In genomic region chr1:222617367-222617951, GRCh38 we compare ENCODE assay signal across 1 cellular context.
A peak's percentile ranks its signal among the peaks of the same experiment; 100 is the strongest.
TF ChIP-seq lines count a peak whose summit lies in the region.

No MANE protein-coding gene starts in this region.

TF ChIP-seq in HepG2, 621 proteins besides CTCF, POLR2A, EP300 and RAD21 (continued from another document):
- 0 out of 2 replicates have a peak, but pooled peaks have one; percentile 8 for TF ChIP-seq ZNF574 (CRISPR knock-in tag; IDR thresholded peaks at IDR 0.05)
- TF ChIP-seq KAT7 (CRISPR knock-in tag; IDR thresholded peaks at IDR 0.05; ENCODE audit: borderline replicate concordance) = no peak; the same call in 1 of the 2 replicates
- no peak for TF ChIP-seq SOX6 (IDR thresholded peaks at IDR 0.05)
- TF ChIP-seq SOX6 (CRISPR knock-in tag; IDR thresholded peaks at IDR 0.05) = no peak
- TF ChIP-seq BCL6 (CRISPR knock-in tag; IDR thresholded peaks at IDR 0.05) = no peak
- TF ChIP-seq, protein P1, sequence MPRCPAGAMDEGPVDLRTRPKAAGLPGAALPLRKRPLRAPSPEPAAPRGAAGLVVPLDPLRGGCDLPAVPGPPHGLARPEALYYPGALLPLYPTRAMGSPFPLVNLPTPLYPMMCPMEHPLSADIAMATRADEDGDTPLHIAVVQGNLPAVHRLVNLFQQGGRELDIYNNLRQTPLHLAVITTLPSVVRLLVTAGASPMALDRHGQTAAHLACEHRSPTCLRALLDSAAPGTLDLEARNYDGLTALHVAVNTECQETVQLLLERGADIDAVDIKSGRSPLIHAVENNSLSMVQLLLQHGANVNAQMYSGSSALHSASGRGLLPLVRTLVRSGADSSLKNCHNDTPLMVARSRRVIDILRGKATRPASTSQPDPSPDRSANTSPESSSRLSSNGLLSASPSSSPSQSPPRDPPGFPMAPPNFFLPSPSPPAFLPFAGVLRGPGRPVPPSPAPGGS (CRISPR knock-in tag; IDR thresholded peaks at IDR 0.05) = no peak
- TF ChIP-seq XBP1 (CRISPR knock-in tag; IDR thresholded peaks at IDR 0.05) = peak; percentile 94
- no peak for TF ChIP-seq RNF2 (conservative IDR thresholded peaks at IDR 0.05; ENCODE audit: low read depth)
- no peak for TF ChIP-seq FOXA1 (IDR thresholded peaks at IDR 0.05)
- TF ChIP-seq FOXA1 (CRISPR knock-in tag; IDR thresholded peaks at IDR 0.05) = no peak
- no peak for TF ChIP-seq NR2F1 (CRISPR knock-in tag; IDR thresholded peaks at IDR 0.05)
- no peak for TF ChIP-seq ZNF780A (CRISPR knock-in tag; IDR thresholded peaks at IDR 0.05)
- TF ChIP-seq MAX (IDR thresholded peaks at IDR 0.05) = peak; percentile 51
- TF ChIP-seq ZKSCAN1 (IDR thresholded peaks at IDR 0.05; ENCODE audit: low read length) = no peak
- TF ChIP-seq CREM (IDR thresholded peaks at IDR 0.05) = no peak
- no peak for TF ChIP-seq CREM (CRISPR knock-in tag; IDR thresholded peaks at IDR 0.05)
- no peak for TF ChIP-seq ZNF709 (CRISPR knock-in tag; IDR thresholded peaks at IDR 0.05)
- no peak for TF ChIP-seq ZNF570 (CRISPR knock-in tag; IDR thresholded peaks at IDR 0.05; ENCODE audit: borderline replicate concordance)
- TF ChIP-seq GLMP (CRISPR knock-in tag; IDR thresholded peaks at IDR 0.05; ENCODE audit: borderline replicate concordance) = no peak
- TF ChIP-seq, protein P2, sequence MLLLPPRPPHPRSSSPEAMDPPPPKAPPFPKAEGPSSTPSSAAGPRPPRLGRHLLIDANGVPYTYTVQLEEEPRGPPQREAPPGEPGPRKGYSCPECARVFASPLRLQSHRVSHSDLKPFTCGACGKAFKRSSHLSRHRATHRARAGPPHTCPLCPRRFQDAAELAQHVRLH (CRISPR knock-in tag; IDR thresholded peaks at IDR 0.05; ENCODE audit: borderline replicate concordance, low read depth) = 0 out of 2 replicates have a peak, but pooled peaks have one; percentile 15
- TF ChIP-seq MEF2D (CRISPR knock-in tag; IDR thresholded peaks at IDR 0.05) = no peak
- TF ChIP-seq, protein P3, sequence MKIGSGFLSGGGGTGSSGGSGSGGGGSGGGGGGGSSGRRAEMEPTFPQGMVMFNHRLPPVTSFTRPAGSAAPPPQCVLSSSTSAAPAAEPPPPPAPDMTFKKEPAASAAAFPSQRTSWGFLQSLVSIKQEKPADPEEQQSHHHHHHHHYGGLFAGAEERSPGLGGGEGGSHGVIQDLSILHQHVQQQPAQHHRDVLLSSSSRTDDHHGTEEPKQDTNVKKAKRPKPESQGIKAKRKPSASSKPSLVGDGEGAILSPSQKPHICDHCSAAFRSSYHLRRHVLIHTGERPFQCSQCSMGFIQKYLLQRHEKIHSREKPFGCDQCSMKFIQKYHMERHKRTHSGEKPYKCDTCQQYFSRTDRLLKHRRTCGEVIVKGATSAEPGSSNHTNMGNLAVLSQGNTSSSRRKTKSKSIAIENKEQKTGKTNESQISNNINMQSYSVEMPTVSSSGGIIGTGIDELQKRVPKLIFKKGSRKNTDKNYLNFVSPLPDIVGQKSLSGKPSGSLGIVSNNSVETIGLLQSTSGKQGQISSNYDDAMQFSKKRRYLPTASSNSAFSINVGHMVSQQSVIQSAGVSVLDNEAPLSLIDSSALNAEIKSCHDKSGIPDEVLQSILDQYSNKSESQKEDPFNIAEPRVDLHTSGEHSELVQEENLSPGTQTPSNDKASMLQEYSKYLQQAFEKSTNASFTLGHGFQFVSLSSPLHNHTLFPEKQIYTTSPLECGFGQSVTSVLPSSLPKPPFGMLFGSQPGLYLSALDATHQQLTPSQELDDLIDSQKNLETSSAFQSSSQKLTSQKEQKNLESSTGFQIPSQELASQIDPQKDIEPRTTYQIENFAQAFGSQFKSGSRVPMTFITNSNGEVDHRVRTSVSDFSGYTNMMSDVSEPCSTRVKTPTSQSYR (CRISPR knock-in tag; IDR thresholded peaks at IDR 0.05; ENCODE audit: borderline replicate concordance) = no peak
- TF ChIP-seq ZBTB46 (CRISPR knock-in tag; IDR thresholded peaks at IDR 0.05; ENCODE audit: borderline replicate concordance) = no peak
- peak; percentile 73; the same call in 1 of the 2 replicates for TF ChIP-seq SP4 (CRISPR knock-in tag; IDR thresholded peaks at IDR 0.05)
- TF ChIP-seq GATA4 (IDR thresholded peaks at IDR 0.05; ENCODE audit: borderline replicate concordance, low read depth) = no peak
- TF ChIP-seq ZSCAN25 (CRISPR knock-in tag; IDR thresholded peaks at IDR 0.05) = no peak
- TF ChIP-seq, protein P4, sequence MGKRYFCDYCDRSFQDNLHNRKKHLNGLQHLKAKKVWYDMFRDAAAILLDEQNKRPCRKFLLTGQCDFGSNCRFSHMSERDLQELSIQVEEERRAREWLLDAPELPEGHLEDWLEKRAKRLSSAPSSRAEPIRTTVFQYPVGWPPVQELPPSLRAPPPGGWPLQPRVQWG (CRISPR knock-in tag; IDR thresholded peaks at IDR 0.05; ENCODE audit: borderline replicate concordance, low read depth) = no peak
- TF ChIP-seq ZBTB26 (CRISPR knock-in tag; IDR thresholded peaks at IDR 0.05; ENCODE audit: borderline replicate concordance) = peak; percentile 15; the same call in 1 of the 2 replicates
- no peak for TF ChIP-seq FLYWCH1 (CRISPR knock-in tag; IDR thresholded peaks at IDR 0.05)
- TF ChIP-seq DMAP1 (CRISPR knock-in tag; IDR thresholded peaks at IDR 0.05) = peak; percentile 62; the same call in 1 of the 2 replicates
- TF ChIP-seq HOMEZ (CRISPR knock-in tag; IDR thresholded peaks at IDR 0.05; ENCODE audit: low read depth) = no peak
- TF ChIP-seq ZSCAN30 (CRISPR knock-in tag; IDR thresholded peaks at IDR 0.05) = no peak
